In the genomic region with DNA sequence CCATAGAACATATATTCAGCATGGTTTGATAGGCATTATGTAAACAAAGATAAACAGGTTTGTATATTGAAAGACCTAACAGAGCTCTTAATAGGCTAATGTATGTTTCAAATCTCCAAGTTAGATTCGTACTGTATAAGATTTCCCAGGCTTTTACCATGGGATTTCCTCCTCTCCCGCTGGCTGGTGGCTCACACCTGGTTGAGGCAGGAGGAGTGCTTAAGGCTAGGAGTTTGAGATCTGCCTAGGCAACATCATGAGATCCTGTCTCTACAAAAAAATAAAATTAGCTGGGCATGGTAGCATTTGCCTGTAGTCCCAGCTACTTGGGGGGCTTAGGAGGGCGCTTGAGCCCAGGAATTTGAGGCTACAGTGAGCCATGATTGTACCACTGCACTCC, we compare ENCODE assay signal across 18 cellular contexts. TPM values are rescaled to one million over a fixed set of nuclear protein-coding genes. Genes with fewer than 3 reads are reported as not detected.
DNase-seq lines count a peak whose midpoint lies in the region; ATAC-seq and TF ChIP-seq lines count a peak whose summit lies in the region.
"Had no signal": no experiment of that assay in that cellular context is flagged by ENCODE, and none has a peak within 500 bp of the region (broad histone marks: within the 10 kb centered on the region; RNA-seq: fewer than 3 reads in every experiment).

No MANE protein-coding gene starts in this region.

- peak overlapping the region; percentile 96 for H3K27ac Mint-ChIP-seq in glutamatergic neuron (ENCODE audit: unreplicated experiment)
- no peak overlapping the region for H3K27ac Mint-ChIP-seq in natural killer cell treated with Interleukin-12 subunit alpha and Interleukin-12 subunit beta and Interleukin-15 and Interleukin-18, amount 100 ng/mL, for 72 hours
- H3K27ac Mint-ChIP-seq: immature natural killer cell, naive B cell had no signal

- no peak for ATAC-seq in natural killer cell treated with Interleukin-12 subunit alpha and Interleukin-12 subunit beta and Interleukin-15 and Interleukin-18, amount 100 ng/mL, for 72 hours
- ATAC-seq: lower lobe of right lung, upper lobe of right lung had no signal

- no peaks in the 10 kb centered on the region for H3K27me3 ChIP-seq in ascending aorta
- H3K27me3 ChIP-seq in tibial artery: no peaks in the 10 kb centered on the region

- H3K4me1 ChIP-seq in ascending aorta (peaks cover 0 to 17% of the 10 kb centered on the region in 2 donors), tibial artery (peaks cover 0 to 80% (median 15%) of the 10 kb centered on the region in 4 donors)
- H3K4me1 ChIP-seq: lower lobe of right lung, upper lobe of right lung had no signal

- peak; percentile 54 for DNase-seq in NCI-H748 (lab: John Stamatoyannopoulos, UW; ENCODE audit: unreplicated experiment)
- no peak for DNase-seq in NCI-H748 treated with DMSO at 0.1 percent for 48 hours (lab: John Stamatoyannopoulos, UW)
- no peak for DNase-seq in ascending aorta (ENCODE audit: low spot score in 2 of 2)
- no peak for DNase-seq in glutamatergic neuron
- DNase-seq in tibial artery: no peak
- no peak for DNase-seq in RKO (ENCODE audit: low spot score)
- DNase-seq in erythroblast (lab: John Stamatoyannopoulos, UW): no peak
- DNase-seq in natural killer cell treated with Interleukin-12 subunit alpha and Interleukin-12 subunit beta and Interleukin-15 and Interleukin-18, amount 100 ng/mL, for 72 hours (ENCODE audit: low spot score): no peak
- DNase-seq: activated CD4-positive, alpha-beta T cell treated with anti-CD3 and anti-CD28 coated beads for 48 hours; activated CD8-positive, alpha-beta memory T cell treated with anti-CD3 and anti-CD28 coated beads, Interleukin-2, amount 50 U/mL, for 4 hours; activated gamma-delta T cell; GOT3; immature natural killer cell; lower lobe of right lung; naive B cell; stimulated activated naive CD4-positive, alpha-beta T cell; upper lobe of right lung had no signal

- H3K9me3 ChIP-seq in ascending aorta (no peaks in the 10 kb centered on the region), tibial artery (no peaks in the 10 kb centered on the region)
- H3K9me3 ChIP-seq: lower lobe of right lung, upper lobe of right lung had no signal

- peak overlapping the region; percentile 64 for H3K4me3 Mint-ChIP-seq in glutamatergic neuron (ENCODE audit: unreplicated experiment)
- H3K4me3 Mint-ChIP-seq in natural killer cell treated with Interleukin-12 subunit alpha and Interleukin-12 subunit beta and Interleukin-15 and Interleukin-18, amount 100 ng/mL, for 72 hours: no peak overlapping the region
- H3K4me3 Mint-ChIP-seq: immature natural killer cell, naive B cell had no signal

- H3K36me3 Mint-ChIP-seq in glutamatergic neuron (ENCODE audit: unreplicated experiment): no peaks in the 10 kb centered on the region
- no peaks in the 10 kb centered on the region for H3K36me3 Mint-ChIP-seq in natural killer cell treated with Interleukin-12 subunit alpha and Interleukin-12 subunit beta and Interleukin-15 and Interleukin-18, amount 100 ng/mL, for 72 hours
- H3K36me3 Mint-ChIP-seq: immature natural killer cell, naive B cell had no signal

- no peaks in the 10 kb centered on the region for H3K27me3 Mint-ChIP-seq in glutamatergic neuron (ENCODE audit: unreplicated experiment)
- peaks cover 32 to 45% of the 10 kb centered on the region in 2 donors for H3K27me3 Mint-ChIP-seq in natural killer cell treated with Interleukin-12 subunit alpha and Interleukin-12 subunit beta and Interleukin-15 and Interleukin-18, amount 100 ng/mL, for 72 hours

- peak overlapping the region in 1 of 2 donors; percentile 43 for H3K4me3 ChIP-seq in ascending aorta
- H3K4me3 ChIP-seq in tibial artery: no peak overlapping the region
- H3K4me3 ChIP-seq: lower lobe of right lung, upper lobe of right lung had no signal

- TF ChIP-seq CTCF in ascending aorta (IDR thresholded peaks at IDR 0.05) (no peak), glutamatergic neuron (IDR thresholded peaks at IDR 0.05; ENCODE audit: partially characterized antibody, unreplicated experiment) (no peak), tibial artery (IDR thresholded peaks at IDR 0.05) (no peak)

- no peaks in the 10 kb centered on the region for H3K36me3 ChIP-seq in ascending aorta
- H3K36me3 ChIP-seq in tibial artery: no peaks in the 10 kb centered on the region
- H3K36me3 ChIP-seq: lower lobe of right lung, upper lobe of right lung had no signal

- TF ChIP-seq POLR2A in erythroblast (IDR thresholded peaks at IDR 0.05; ENCODE audit: low read length): no peak

- H3K9me3 Mint-ChIP-seq in glutamatergic neuron (ENCODE audit: unreplicated experiment): peaks cover 9% of the 10 kb centered on the region
- H3K9me3 Mint-ChIP-seq in natural killer cell treated with Interleukin-12 subunit alpha and Interleukin-12 subunit beta and Interleukin-15 and Interleukin-18, amount 100 ng/mL, for 72 hours: no peaks in the 10 kb centered on the region
- H3K9me3 Mint-ChIP-seq: naive B cell had no signal

- H3K27ac ChIP-seq in ascending aorta: peak overlapping the region; percentile 70 to 88
- H3K27ac ChIP-seq in tibial artery: peak overlapping the region; percentile 90 to 91
- H3K27ac ChIP-seq: KMS-11, lower lobe of right lung, upper lobe of right lung had no signal

- peaks cover 49% of the 10 kb centered on the region for H3K4me1 Mint-ChIP-seq in glutamatergic neuron (ENCODE audit: low read depth, unreplicated experiment)
- no peaks in the 10 kb centered on the region for H3K4me1 Mint-ChIP-seq in natural killer cell treated with Interleukin-12 subunit alpha and Interleukin-12 subunit beta and Interleukin-15 and Interleukin-18, amount 100 ng/mL, for 72 hours (ENCODE audit: low read depth in 2 of 2)

- intact Hi-C loops in ascending aorta (cut with DNase I): loop anchor here (5.0 kb wide), 1 partner anchor 177 kb away; the partner anchor contains the start of gene KLHL2
- intact Hi-C loops in tibial artery (cut with DNase I; ENCODE audit: low total_unique reads): no loop called here

RNA-seq across cellular contexts. Expression of gene CPE, which starts 5.4 kb away (rescaled TPM):
- total RNA-seq in ascending aorta (199 TPM), glutamatergic neuron (ENCODE audit: unreplicated experiment) (253 TPM)
- total RNA-seq in natural killer cell treated with Interleukin-12 subunit alpha and Interleukin-12 subunit beta and Interleukin-15 and Interleukin-18, amount 100 ng/mL, for 72 hours: not detected

RNA-seq across cellular contexts. Expression of gene MSMO1, which starts 56.7 kb away (rescaled TPM):
- total RNA-seq in ascending aorta: 3.6 TPM
- 180 TPM for total RNA-seq in glutamatergic neuron (ENCODE audit: unreplicated experiment)
- 10 to 100 TPM; 59.1 to 60.2 TPM for total RNA-seq in natural killer cell treated with Interleukin-12 subunit alpha and Interleukin-12 subunit beta and Interleukin-15 and Interleukin-18, amount 100 ng/mL, for 72 hours

Comparison
In these comparisons a context has a peak if more than half of its experiments do, and no peak if none do; other contexts are left out.
1. RNA of gene CPE, which starts 5.4 kb away (total RNA-seq): 253 TPM in glutamatergic neuron (single experiment) and 199 TPM in ascending aorta (single experiment); not detected in natural killer cell treated with Interleukin-12 subunit alpha and Interleukin-12 subunit beta and Interleukin-15 and Interleukin-18, amount 100 ng/mL, for 72 hours; every median in the first group is over 100 times any median in the second.
2. RNA of gene MSMO1, which starts 56.7 kb away (total RNA-seq): 180 TPM in glutamatergic neuron (single experiment) and 59.1 to 60.2 TPM in natural killer cell treated with Interleukin-12 subunit alpha and Interleukin-12 subunit beta and Interleukin-15 and Interleukin-18, amount 100 ng/mL, for 72 hours; 3.6 TPM in ascending aorta (single experiment); every median in the first group is over 10 times any median in the second.